In genomic region chr4:189784651-189785050, GRCh38 we compare ENCODE assay signal across 1 cellular context.
TF ChIP-seq lines count a peak whose summit lies in the region.

No MANE protein-coding gene starts in this region.

TF ChIP-seq in GM23338, 12 proteins besides CTCF, POLR2A, EP300 and RAD21 (continued from another document):
- TF ChIP-seq REST (IDR thresholded peaks at IDR 0.05; ENCODE audit: unreplicated experiment), result no peak
- no peak for TF ChIP-seq POLR2AphosphoS5 (IDR thresholded peaks at IDR 0.05; ENCODE audit: low read depth)
- no peak for TF ChIP-seq NANOG (IDR thresholded peaks at IDR 0.05; ENCODE audit: borderline replicate concordance)
- TF ChIP-seq ETS1 (IDR thresholded peaks at IDR 0.05), result no peak
- TF ChIP-seq ZNF462 (CRISPR knock-in tag; IDR thresholded peaks at IDR 0.05), result no peak
- TF ChIP-seq STAT1 (IDR thresholded peaks at IDR 0.05; ENCODE audit: unreplicated experiment), result no peak
- no peak for TF ChIP-seq JUNB (IDR thresholded peaks at IDR 0.05; ENCODE audit: unreplicated experiment)
- no peak for TF ChIP-seq EZH2phosphoT487 (IDR thresholded peaks at IDR 0.05; ENCODE audit: unreplicated experiment)
- TF ChIP-seq ZNF331 (CRISPR knock-in tag; IDR thresholded peaks at IDR 0.05; ENCODE audit: low read depth), result no peak
- TF ChIP-seq CREB1 (CRISPR knock-in tag; IDR thresholded peaks at IDR 0.05; ENCODE audit: low read depth), result no peak
